8 cellular contexts compared by ENCODE assay signal in genomic region chr1:205210876-205211838, GRCh38. TPM values are rescaled to one million over a fixed set of nuclear protein-coding genes. Genes with fewer than 3 reads are reported as not detected.
A peak's percentile ranks its signal among the peaks of the same experiment; 100 is the strongest.
DNase-seq lines count a peak whose midpoint lies in the region; ATAC-seq and TF ChIP-seq lines count a peak whose summit lies in the region.

Gene DSTYK (minus strand): TSS chr1:205211702. CDS start chr1:205211535, 167 bp downstream.

- peak; percentile 83 for ATAC-seq in GM21737 (IDR thresholded peaks at IDR 0.05; ENCODE audit: unreplicated experiment)

- 0% methylated on average over 15 to 21 of the region's 93 CpGs for WGBS in esophagus squamous epithelium, 2 donors

- no peaks in the 10 kb centered on the region for H3K27me3 ChIP-seq in esophagus squamous epithelium

- H3K36me3 ChIP-seq in KOPT-K1 (ENCODE audit: insufficient read depth, low read length) (no peaks in the 10 kb centered on the region), esophagus squamous epithelium (no peaks in the 10 kb centered on the region)

- H3K4me1 ChIP-seq in esophagus squamous epithelium = peaks cover 7 to 29% (median 8%) of the 10 kb centered on the region in 3 donors

- intact Hi-C loops in esophagus squamous epithelium (cut with DNase I) = no loop called here

- H3K4me3 ChIP-seq in esophagus squamous epithelium = peak within 1 kb of the TSS; percentile 79 to 88 (median 86)

- DNase-seq in DMS53 treated with DMSO at 0.1 percent for 48 hours (lab: John Stamatoyannopoulos, UW; ENCODE audit: unreplicated experiment) = peak; percentile 94
- DNase-seq in RKO (ENCODE audit: low spot score) = peak; percentile 96
- peak; percentile 80 for DNase-seq in activated T-helper 1 cell treated with Interleukin-2 at 50 U/mL for 16 hours (ENCODE audit: low read depth)
- DNase-seq in esophagus squamous epithelium (lab: John Stamatoyannopoulos, UW) = peak; percentile 64
- DNase-seq in myocyte (ENCODE audit: low read depth) = peak; percentile 97
- DNase-seq in stimulated activated CD8-positive, alpha-beta memory T cell treated with anti-CD3 and anti-CD28 coated beads, Interleukin-7, amount 100 ng/mL, for 4 hours (ENCODE audit: low read depth in 2 of 2) = peak; percentile 90 to 91

- H3K9me3 ChIP-seq in KOPT-K1 (ENCODE audit: insufficient read depth, low read length, poor library complexity, severe bottlenecking) (no peaks in the 10 kb centered on the region), esophagus squamous epithelium (no peaks in the 10 kb centered on the region)

- H3K27ac ChIP-seq in KOPT-K1 (ENCODE audit: low read depth, low read length, poor library complexity, severe bottlenecking) (peak within 1 kb of the TSS; percentile 52), esophagus squamous epithelium (peak within 1 kb of the TSS; percentile 91 to 95 (median 93))

- TF ChIP-seq POLR2A in esophagus squamous epithelium (IDR thresholded peaks at IDR 0.05) = peak in 2 of 4 donors; percentile 77 to 82

- TF ChIP-seq CTCF in esophagus squamous epithelium (IDR thresholded peaks at IDR 0.05) = peak in 1 of 6 experiments; percentile 10

RNA-seq across cellular contexts. Expression of gene DSTYK, which starts in this region (rescaled TPM):
- 10 to 100 TPM in 1 of 4 donors, 1 to 10 TPM in 3; 6.5 to 10.9 (median 6.9) TPM for total RNA-seq in esophagus squamous epithelium
- total RNA-seq in myocyte = 8.4 and 11.6 TPM in 2 replicates
- 8.2 TPM for polyA plus RNA-seq in myocyte (2012)

Comparison
In these comparisons a context has a peak if more than half of its experiments do, and no peak if none do; other contexts are left out.
1. Peak in every context shown above with its lines: DNase-seq, ATAC-seq, H3K4me3 ChIP-seq and H3K27ac ChIP-seq.